In the genomic region with DNA sequence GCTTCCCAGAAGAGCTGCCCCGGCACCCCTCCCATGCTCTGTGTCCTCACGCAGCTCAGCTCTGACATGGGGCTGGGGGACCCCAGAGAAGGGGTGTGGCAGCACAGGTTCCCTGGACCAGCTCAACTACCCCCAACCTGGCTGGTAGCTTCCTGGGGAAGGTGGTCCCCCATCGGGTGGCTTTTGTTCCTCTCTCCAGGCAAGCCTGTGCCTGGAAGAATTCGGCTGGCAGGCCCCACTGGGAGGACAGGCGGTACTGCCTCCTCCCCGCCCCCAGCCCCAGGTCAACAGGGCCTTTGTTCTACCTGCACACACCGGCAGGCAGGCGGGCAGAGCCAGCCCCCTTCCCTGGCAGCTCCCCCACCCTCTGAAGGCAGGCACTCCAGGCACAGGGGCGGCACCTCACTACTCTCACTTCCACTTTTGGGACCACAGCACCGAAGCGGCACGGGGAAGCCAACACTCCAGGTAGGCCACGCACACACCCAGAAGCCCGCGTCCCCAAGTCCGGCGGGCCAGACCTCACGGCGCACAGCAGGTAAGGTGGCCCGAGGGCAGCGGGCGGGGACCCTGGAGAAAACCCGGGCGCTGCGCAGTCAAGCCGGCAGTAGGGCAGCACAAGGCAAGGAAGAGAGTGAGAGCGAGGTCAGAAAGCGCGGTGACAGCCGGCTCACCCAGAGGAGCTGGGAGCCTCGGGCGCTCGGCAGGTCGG, we compare ENCODE assay signal across 8 cellular contexts. TPM values are rescaled to one million over a fixed set of nuclear protein-coding genes. Genes with fewer than 3 reads are reported as not detected.
DNase-seq lines count a peak whose midpoint lies in the region; ATAC-seq and TF ChIP-seq lines count a peak whose summit lies in the region.

No MANE protein-coding gene starts in this region.

- H3K27ac ChIP-seq in CD4-positive, alpha-beta T cell (ENCODE audit: low read depth, low read length), result no peak overlapping the region
- H3K27ac ChIP-seq in SJCRH30 (no peak overlapping the region), dorsolateral prefrontal cortex (peak overlapping the region in 36 of 59 donors; percentile 5 to 84 (median 58)), upper lobe of left lung (peak overlapping the region in 2 of 4 donors; percentile 40 to 58)

- H3K27me3 ChIP-seq in CD4-positive, alpha-beta T cell (ENCODE audit: control insufficient read depth, insufficient read depth, low read length), result no peaks in the 10 kb centered on the region
- H3K27me3 ChIP-seq in SJCRH30, result no peaks in the 10 kb centered on the region
- no peaks in the 10 kb centered on the region for H3K27me3 ChIP-seq in dorsolateral prefrontal cortex
- H3K27me3 ChIP-seq in mononuclear cell (ENCODE audit: insufficient read depth, low read length), result no peaks in the 10 kb centered on the region
- H3K27me3 ChIP-seq in upper lobe of left lung, result no peaks in the 10 kb centered on the region

- CTCF ChIA-PET in CD4-positive, alpha-beta T cell (lab: Charles Lee), result no interaction called here

- H3K27ac Mint-ChIP-seq in CD4-positive, alpha-beta T cell, result peak overlapping the region; percentile 43

- no peak for TF ChIP-seq POLR2A in upper lobe of left lung (IDR thresholded peaks at IDR 0.05)

- no peaks in the 10 kb centered on the region for H3K9me3 ChIP-seq in CD4-positive, alpha-beta T cell (ENCODE audit: control insufficient read depth, low read length)
- H3K9me3 ChIP-seq in SJCRH30 (replicated peaks) (no peaks in the 10 kb centered on the region), mononuclear cell (ENCODE audit: low read depth, low read length) (no peaks in the 10 kb centered on the region), upper lobe of left lung (no peaks in the 10 kb centered on the region)

- no peaks in the 10 kb centered on the region for H3K27me3 Mint-ChIP-seq in CD4-positive, alpha-beta T cell

- POLR2A ChIA-PET in CD4-positive, alpha-beta T cell (lab: Charles Lee), result interaction anchor here (1.1 kb wide), 1 partner anchor 83 kb away, joined by 3 read pairs; no protein-coding TSS in a partner anchor

- DNase-seq in CD4-positive, alpha-beta T cell, result peak in 3 of 10 experiments; percentile 10 to 40 (median 12)
- DNase-seq in GM19238 (ENCODE audit: insufficient read length, low spot score) (peak; percentile 80), SJCRH30 (no peak), dorsolateral prefrontal cortex (peak in 5 of 10 donors; percentile 10 to 47 (median 27)), upper lobe of left lung (peak; percentile 31 to 87), DMS153 treated with DMSO at 0.1 percent for 48 hours (lab: John Stamatoyannopoulos, UW; ENCODE audit: unreplicated experiment) (no peak)

- no peaks in the 10 kb centered on the region for H3K36me3 ChIP-seq in SJCRH30
- H3K36me3 ChIP-seq in upper lobe of left lung, result peaks cover 0 to 11% (median 0%) of the 10 kb centered on the region in 4 donors

- peaks cover 8% of the 10 kb centered on the region; the same call in 1 of the 2 replicates for H3K4me1 ChIP-seq in SJCRH30
- H3K4me1 ChIP-seq in mononuclear cell (ENCODE audit: insufficient read depth, low read length), result peaks cover 40% of the 10 kb centered on the region
- H3K4me1 ChIP-seq in upper lobe of left lung, result peaks cover 22 to 68% (median 38%) of the 10 kb centered on the region in 4 donors

- TF ChIP-seq EP300 in upper lobe of left lung (IDR thresholded peaks at IDR 0.05), result no peak

- WGBS in upper lobe of left lung, 2 donors, result 14 to 18% methylated on average over 8 to 16 of the region's 34 CpGs

- no peaks in the 10 kb centered on the region for H3K9me3 Mint-ChIP-seq in CD4-positive, alpha-beta T cell

- peak overlapping the region; percentile 93 for H3K4me3 Mint-ChIP-seq in CD4-positive, alpha-beta T cell

- no peaks in the 10 kb centered on the region for H3K36me3 Mint-ChIP-seq in CD4-positive, alpha-beta T cell (ENCODE audit: low read depth)

- intact Hi-C loops in CD4-positive, alpha-beta T cell (cut with DNase I, micrococcal nuclease), result no loop called here
- intact Hi-C loops in dorsolateral prefrontal cortex (cut with DNase I), result loop anchor here (5.0 to 10.0 kb wide), 3 partner anchors 140 to 417 kb away; a partner anchor contains a TSS

- no peak for TF ChIP-seq CTCF in CD4-positive, alpha-beta T cell (IDR thresholded peaks at IDR 0.05)
- TF ChIP-seq CTCF in dorsolateral prefrontal cortex (IDR thresholded peaks at IDR 0.05 in 54 of 56, conservative IDR thresholded peaks at IDR 0.05 in 2 of 56; ENCODE audit: low read depth in 1 of 56, partially characterized antibody in 56 of 56) (no peak), upper lobe of left lung (IDR thresholded peaks at IDR 0.05) (no peak)

- H3K4me1 Mint-ChIP-seq in CD4-positive, alpha-beta T cell (ENCODE audit: low read depth), result peaks cover 51% of the 10 kb centered on the region

- no peak for ATAC-seq in CD4-positive, alpha-beta T cell (ENCODE audit: poor library complexity)
- peak; percentile 42 for ATAC-seq in HG03196 (IDR thresholded peaks at IDR 0.05; ENCODE audit: unreplicated experiment)
- ATAC-seq in upper lobe of left lung (ENCODE audit: low FRiP score in 2 of 2), result no peak

- H3K4me3 ChIP-seq in SJCRH30 (peak overlapping the region; percentile 78), dorsolateral prefrontal cortex (peak overlapping the region; percentile 62 to 97 (median 86)), mononuclear cell (ENCODE audit: low read length) (peak overlapping the region; percentile 48), upper lobe of left lung (peak overlapping the region; percentile 52 to 79 (median 64))

RNA-seq across cellular contexts. Expression of a gene that starts 1.3 kb away (rescaled TPM):
- total RNA-seq in CD4-positive, alpha-beta T cell, result 1 to 10 TPM; 7.1 to 8.7 TPM
- total RNA-seq in SJCRH30 (2014; rRNA removed; shearing (Covaris generic)), result 18.8 and 20.0 TPM in 2 replicates
- total RNA-seq in dorsolateral prefrontal cortex (100 to 1,000 TPM in 78 of 120 experiments, 10 to 100 TPM in 42; 63.1 to 197 (median 109) TPM), mononuclear cell (15.1 TPM), upper lobe of left lung (10 to 100 TPM; 24.0 to 96.8 (median 37.0) TPM)

Comparison
In these comparisons a context has a peak if more than half of its experiments do, and no peak if none do; other contexts are left out.
1. DNase-seq: peak in GM19238 (single experiment) and upper lobe of left lung (2 of 2); none in SJCRH30 (0 of 2) and DMS153 treated with DMSO at 0.1 percent for 48 hours (single experiment).
2. H3K27ac ChIP-seq: peak in dorsolateral prefrontal cortex (36 of 59); none in CD4-positive, alpha-beta T cell (single experiment) and SJCRH30 (single experiment).
3. intact Hi-C loops: an anchor here in dorsolateral prefrontal cortex (5.0 to 10.0 kb wide); none called in CD4-positive, alpha-beta T cell.
4. Peak in every context shown above with its lines, with median percentiles within 50 percentile points of each other: H3K4me3 ChIP-seq.